In the genomic region with DNA sequence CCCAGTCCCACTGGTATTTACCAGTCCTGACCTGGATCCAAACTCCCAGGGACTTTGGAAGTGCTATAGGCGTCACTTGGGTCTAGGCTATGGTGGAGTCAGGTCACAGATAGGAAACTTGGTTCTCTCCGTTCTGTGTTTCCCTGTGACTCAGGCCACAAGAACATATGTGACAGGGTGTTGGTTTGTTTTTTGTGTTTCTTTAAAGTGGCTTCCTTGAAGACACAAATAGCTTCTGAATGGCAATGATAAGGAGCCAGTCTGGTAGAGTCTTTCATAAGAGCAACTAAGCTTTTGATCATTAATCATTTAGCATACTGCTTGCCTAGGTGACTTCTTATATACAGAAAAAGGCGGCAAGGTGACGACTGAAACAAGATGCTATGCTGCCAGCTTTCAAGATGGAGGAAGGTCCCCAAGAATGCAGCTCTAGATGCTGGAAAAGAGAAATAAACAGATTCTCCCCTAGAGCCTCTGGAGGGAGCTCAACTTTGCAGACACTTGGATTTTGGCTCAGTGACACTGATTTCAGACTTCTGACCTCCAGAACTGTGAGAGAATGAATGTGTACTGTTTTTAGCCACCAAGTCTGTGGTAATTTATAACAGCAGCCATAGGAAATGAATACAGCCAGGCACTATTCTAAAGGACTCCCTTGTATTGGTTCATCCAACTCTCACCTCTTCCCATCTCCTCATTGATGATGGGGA, we compare ENCODE assay signal across 1 cellular context.
TF ChIP-seq lines count a peak whose summit lies in the region.

No MANE protein-coding gene starts in this region.

TF ChIP-seq in liver, 16 proteins besides CTCF, POLR2A, EP300 and RAD21:
- peak; percentile 32 for TF ChIP-seq YY1 (IDR thresholded peaks at IDR 0.05)
- TF ChIP-seq SP1 (IDR thresholded peaks at IDR 0.05): peak; percentile 33
- TF ChIP-seq HNF4A (conservative IDR thresholded peaks at IDR 0.05): peak; percentile 67 to 70
- TF ChIP-seq RXRA (IDR thresholded peaks at IDR 0.05): peak; percentile 19 to 21
